ENCODE assay signal across 8 cellular contexts in genomic region chr7:18086165-18087030, GRCh38. TPM values are rescaled to one million over a fixed set of nuclear protein-coding genes. Genes with fewer than 3 reads are reported as not detected.
A peak's percentile ranks its signal among the peaks of the same experiment; 100 is the strongest.
DNase-seq lines count a peak whose midpoint lies in the region; TF ChIP-seq lines count a peak whose summit lies in the region.

No MANE protein-coding gene starts in this region.

- H3K9me3 Mint-ChIP-seq in activated T-cell treated with anti-CD3 and anti-CD28 coated beads, Interleukin-2, amount 50 U/mL, for 24 hours = peaks cover 9% of the 10 kb centered on the region
- H3K9me3 Mint-ChIP-seq in MCF 10A (ENCODE audit: unreplicated experiment) = peaks cover 6% of the 10 kb centered on the region
- peaks cover 3 to 20% (median 10%) of the 10 kb centered on the region in 6 donors for H3K9me3 Mint-ChIP-seq in immature natural killer cell

- no peak overlapping the region for H3K27ac Mint-ChIP-seq in activated T-cell treated with anti-CD3 and anti-CD28 coated beads, Interleukin-2, amount 50 U/mL, for 24 hours
- H3K27ac Mint-ChIP-seq in MCF 10A (ENCODE audit: low read depth, unreplicated experiment) (no peak overlapping the region), immature natural killer cell (no peak overlapping the region)

- H3K27me3 Mint-ChIP-seq in activated T-cell treated with anti-CD3 and anti-CD28 coated beads, Interleukin-2, amount 50 U/mL, for 24 hours = peaks cover 44% of the 10 kb centered on the region
- H3K27me3 Mint-ChIP-seq in MCF 10A (ENCODE audit: insufficient read depth, unreplicated experiment) (no peaks in the 10 kb centered on the region), immature natural killer cell (ENCODE audit: low read depth in 3 of 3) (peaks cover 3 to 15% (median 13%) of the 10 kb centered on the region in 3 donors)

- POLR2A ChIA-PET in MCF 10A (lab: Yijun Ruan, JAX) = no interaction called here

- H3K9ac ChIP-seq in skeletal muscle tissue (ENCODE audit: low read depth in 1 of 3, low read length in 3 of 3) = peak overlapping the region in 2 of 3 donors; percentile 16 to 24

- DNase-seq in activated T-cell treated with anti-CD3 and anti-CD28 coated beads, Interleukin-2, amount 50 U/mL, for 24 hours = peak; percentile 33
- no peak for DNase-seq in activated T-cell treated with anti-CD3 and anti-CD28 coated beads, Interleukin-2, amount 50 U/mL, for 1 hour
- DNase-seq in NCI-H1930 (lab: John Stamatoyannopoulos, UW) = peak; percentile 7 to 30
- DNase-seq in MCF 10A (ENCODE audit: unreplicated experiment) = peak; percentile 17
- peak in 1 of 3 donors; percentile 1 for DNase-seq in immature natural killer cell
- no peak for DNase-seq in activated effector memory CD4-positive, alpha-beta T cell treated with anti-CD3 and anti-CD28 coated beads, Interleukin-2, amount 50 U/mL, for 16 hours
- no peak for DNase-seq in NK-92 treated with Interleukin-12 subunit alpha and Interleukin-12 subunit beta, amount 100 ng/mL, for 24 hours (lab: John Stamatoyannopoulos, UW)

- peaks cover 8 to 16% (median 10%) of the 10 kb centered on the region in 3 donors for H3K27me3 ChIP-seq in skeletal muscle tissue (ENCODE audit: control insufficient read depth in 3 of 3, insufficient read depth in 3 of 3, low read length in 3 of 3)

- CTCF ChIA-PET in MCF 10A (lab: Yijun Ruan, JAX) = interaction anchor here (0.7 to 0.9 kb wide), 2 partner anchors 116 to 139 kb away, joined by 3 read pairs; no protein-coding TSS in a partner anchor

- peak overlapping the region; percentile 62 to 71 (median 65) for H3K4me3 ChIP-seq in skeletal muscle tissue (ENCODE audit: low read length in 3 of 3)

- BruUV-seq in MCF 10A (replicated peaks; lab: Mats Ljungman, UMichigan) = no TSS peak

- H3K36me3 Mint-ChIP-seq in activated T-cell treated with anti-CD3 and anti-CD28 coated beads, Interleukin-2, amount 50 U/mL, for 24 hours (ENCODE audit: low read depth) = peaks cover 2% of the 10 kb centered on the region
- H3K36me3 Mint-ChIP-seq in MCF 10A (ENCODE audit: insufficient read depth, unreplicated experiment) = no peaks in the 10 kb centered on the region
- peaks cover 3 to 13% (median 6%) of the 10 kb centered on the region in 3 donors for H3K36me3 Mint-ChIP-seq in immature natural killer cell

- peak overlapping the region; percentile 67 for H3K4me3 Mint-ChIP-seq in activated T-cell treated with anti-CD3 and anti-CD28 coated beads, Interleukin-2, amount 50 U/mL, for 24 hours
- H3K4me3 Mint-ChIP-seq in MCF 10A (ENCODE audit: unreplicated experiment) (peak overlapping the region; percentile 77), immature natural killer cell (peak overlapping the region; percentile 58 to 78 (median 74))

- no peak for TF ChIP-seq CTCF in MCF 10A (IDR thresholded peaks at IDR 0.05; ENCODE audit: unreplicated experiment)

- H3K4me1 Mint-ChIP-seq in activated T-cell treated with anti-CD3 and anti-CD28 coated beads, Interleukin-2, amount 50 U/mL, for 24 hours (ENCODE audit: low read depth) = peaks cover 5% of the 10 kb centered on the region
- H3K4me1 Mint-ChIP-seq in MCF 10A (ENCODE audit: insufficient read depth, unreplicated experiment) = peaks cover 6% of the 10 kb centered on the region
- peaks cover 2 to 8% of the 10 kb centered on the region in 2 donors for H3K4me1 Mint-ChIP-seq in immature natural killer cell

- intact Hi-C loops in MCF 10A (cut with micrococcal nuclease) = no loop called here

- H3K27ac ChIP-seq in skeletal muscle tissue (ENCODE audit: low read depth, low read length) = no peak overlapping the region

- H3K9me3 ChIP-seq in skeletal muscle tissue (ENCODE audit: control insufficient read depth in 3 of 3, low read length in 3 of 3) = peaks cover 0 to 2% (median 2%) of the 10 kb centered on the region in 3 donors

- H3K4me1 ChIP-seq in skeletal muscle tissue (ENCODE audit: control insufficient read depth in 3 of 3, insufficient read depth in 3 of 3, low read length in 3 of 3) = peaks cover 4 to 11% (median 8%) of the 10 kb centered on the region in 3 donors

- H3K36me3 ChIP-seq in skeletal muscle tissue (ENCODE audit: control insufficient read depth in 3 of 3, insufficient read depth in 3 of 3, low read length in 3 of 3) = no peaks in the 10 kb centered on the region

RNA-seq across cellular contexts. Expression of gene PRPS1L1, which starts 58.8 kb away (rescaled TPM):
- not detected in 2 replicates for total RNA-seq in MCF 10A (2022)
- not detected for polyA plus RNA-seq in immature natural killer cell
- not detected for total RNA-seq in skeletal muscle tissue

Comparison
In these comparisons a context has a peak if more than half of its experiments do, and no peak if none do; other contexts are left out.
1. DNase-seq: peak in activated T-cell treated with anti-CD3 and anti-CD28 coated beads, Interleukin-2, amount 50 U/mL, for 24 hours (single experiment), NCI-H1930 (2 of 2) and MCF 10A (single experiment); none in activated T-cell treated with anti-CD3 and anti-CD28 coated beads, Interleukin-2, amount 50 U/mL, for 1 hour (single experiment), activated effector memory CD4-positive, alpha-beta T cell treated with anti-CD3 and anti-CD28 coated beads, Interleukin-2, amount 50 U/mL, for 16 hours (single experiment) and NK-92 treated with Interleukin-12 subunit alpha and Interleukin-12 subunit beta, amount 100 ng/mL, for 24 hours (single experiment).
2. Peak in every context shown above with its lines, with median percentiles within 50 percentile points of each other: H3K4me3 Mint-ChIP-seq.